8 cellular contexts compared by ENCODE assay signal in genomic region chr22:20393705-20394476, GRCh38. TPM values are rescaled to one million over a fixed set of nuclear protein-coding genes. Genes with fewer than 3 reads are reported as not detected.
DNase-seq lines count a peak whose midpoint lies in the region; ATAC-seq and TF ChIP-seq lines count a peak whose summit lies in the region.

ZNF74 (plus strand) TSS chr22:20394151; CDS start chr22:20394629, 478 bp downstream.

- TF ChIP-seq CTCF in osteoblast (IDR thresholded peaks at IDR 0.05; ENCODE audit: extremely low read depth, low read depth, low read length) (no peak), testis (IDR thresholded peaks at IDR 0.05) (no peak)

- H3K27me3 Mint-ChIP-seq in activated naive CD8-positive, alpha-beta T cell treated with anti-CD3 and anti-CD28 coated beads, Interleukin-2, amount 10 ng/mL, durations not matched to agents 7 days and 5 days: peaks cover 2% of the 10 kb centered on the region

- peaks cover 15% of the 10 kb centered on the region for H3K79me2 ChIP-seq in osteoblast (ENCODE audit: insufficient read depth, low read length)

- H3K27ac ChIP-seq in osteoblast (ENCODE audit: low read depth, low read length) (peak within 1 kb of the TSS; percentile 54), testis (peak within 1 kb of the TSS; percentile 64 to 71)

- peak within 1 kb of the TSS; percentile 95 for H3K4me2 ChIP-seq in osteoblast (ENCODE audit: insufficient read depth, low read length)

- peak; percentile 68 for DNase-seq in DMS79 (lab: John Stamatoyannopoulos, UW)
- peak; percentile 85 for DNase-seq in H4 (ENCODE audit: low spot score)
- peak; percentile 67 for DNase-seq in NCI-H1048 (lab: John Stamatoyannopoulos, UW)
- peak; percentile 69 to 86 for DNase-seq in SW 1271 (lab: John Stamatoyannopoulos, UW)
- peak; percentile 86 for DNase-seq in activated naive CD8-positive, alpha-beta T cell treated with anti-CD3 and anti-CD28 coated beads, Interleukin-2, amount 10 ng/mL, durations not matched to agents 7 days and 5 days
- peak; percentile 95 for DNase-seq in Right ventricle myocardium inferior (ENCODE audit: missing footprints)
- peak; percentile 98 for DNase-seq in osteoblast (ENCODE audit: insufficient read length, low spot score, missing footprints)
- peak; percentile 93 for DNase-seq in testis

- H3K4me1 ChIP-seq in osteoblast (ENCODE audit: insufficient read depth, low read length) (peaks cover 9% of the 10 kb centered on the region), testis (peaks cover 3% of the 10 kb centered on the region)

- peak; percentile 97 for ATAC-seq in activated naive CD8-positive, alpha-beta T cell treated with anti-CD3 and anti-CD28 coated beads, Interleukin-2, amount 10 ng/mL, durations not matched to agents 7 days and 5 days (ENCODE audit: low read depth)
- ATAC-seq in Right ventricle myocardium inferior: peak; percentile 97

- H3K9me3 Mint-ChIP-seq in activated naive CD8-positive, alpha-beta T cell treated with anti-CD3 and anti-CD28 coated beads, Interleukin-2, amount 10 ng/mL, durations not matched to agents 7 days and 5 days: no peaks in the 10 kb centered on the region

- POLR2A ChIA-PET in activated naive CD8-positive, alpha-beta T cell treated with anti-CD3 and anti-CD28 coated beads, Interleukin-2, amount 10 ng/mL, durations not matched to agents 7 days and 5 days (lab: Charles Lee): interaction anchor here (0.7 to 2.5 kb wide), 6 partner anchors 10 to 75 kb away, joined by 3 to 10 read pairs (median 5); partner anchors contain the start of gene DGCR6L

- 1% methylated on average over 27 to 59 of the region's 71 CpGs for WGBS in testis, 2 donors

- peak within 1 kb of the TSS; percentile 91 for H3K27ac Mint-ChIP-seq in activated naive CD8-positive, alpha-beta T cell treated with anti-CD3 and anti-CD28 coated beads, Interleukin-2, amount 10 ng/mL, durations not matched to agents 7 days and 5 days

- H3K36me3 Mint-ChIP-seq in activated naive CD8-positive, alpha-beta T cell treated with anti-CD3 and anti-CD28 coated beads, Interleukin-2, amount 10 ng/mL, durations not matched to agents 7 days and 5 days: no peaks in the 10 kb centered on the region

- peak within 1 kb of the TSS; percentile 88 for H3K4me3 Mint-ChIP-seq in activated naive CD8-positive, alpha-beta T cell treated with anti-CD3 and anti-CD28 coated beads, Interleukin-2, amount 10 ng/mL, durations not matched to agents 7 days and 5 days

- no peaks in the 10 kb centered on the region for H3K36me3 ChIP-seq in osteoblast (ENCODE audit: insufficient read depth, low read length)
- no peaks in the 10 kb centered on the region for H3K36me3 ChIP-seq in testis (ENCODE audit: low read depth, missing control alignments)

- peaks cover 22% of the 10 kb centered on the region for H3K4me1 Mint-ChIP-seq in activated naive CD8-positive, alpha-beta T cell treated with anti-CD3 and anti-CD28 coated beads, Interleukin-2, amount 10 ng/mL, durations not matched to agents 7 days and 5 days

- TF ChIP-seq POLR2A in testis (IDR thresholded peaks at IDR 0.05): no peak

- H4K20me1 ChIP-seq in osteoblast (ENCODE audit: insufficient read depth, low read length): peaks cover 3% of the 10 kb centered on the region

- H3K4me3 ChIP-seq in osteoblast (ENCODE audit: insufficient read depth, low read length) (peak within 1 kb of the TSS; percentile 93), testis (peak within 1 kb of the TSS; percentile 70 to 73)

- H3K9me3 ChIP-seq in osteoblast (ENCODE audit: low read depth, low read length) (no peaks in the 10 kb centered on the region), testis (no peaks in the 10 kb centered on the region)

- intact Hi-C loops in Right ventricle myocardium inferior (cut with DNase I) (loop anchor here (10.0 kb wide), 2 partner anchors 61 to 69 kb away; partner anchors contain the start of gene DGCR6L), testis (cut with DNase I; ENCODE audit: low total_unique reads) (no loop called here)

- H3K27me3 ChIP-seq in osteoblast (ENCODE audit: insufficient read depth, low read length) (no peaks in the 10 kb centered on the region), testis (no peaks in the 10 kb centered on the region)

- H2AFZ ChIP-seq in osteoblast (ENCODE audit: low read length): peak within 1 kb of the TSS; percentile 99

RNA-seq across cellular contexts. Expression of gene ZNF74, which starts in this region (rescaled TPM):
- 6.1 and 19.5 TPM in 2 replicates for total RNA-seq in H4 (2014; rRNA removed; shearing (Covaris generic))
- total RNA-seq in activated naive CD8-positive, alpha-beta T cell treated with anti-CD3 and anti-CD28 coated beads, Interleukin-2, amount 10 ng/mL, durations not matched to agents 7 days and 5 days: 10 to 100 TPM; 10.7 to 13.3 TPM
- total RNA-seq in Right ventricle myocardium inferior (6.3 TPM), osteoblast (12.4 and 13.8 TPM in 2 replicates), testis (10 to 100 TPM in 1 of 2 donors, 1 to 10 TPM in 1; 6.5 to 11.8 TPM)
- polyA plus RNA-seq in testis (ENCODE audit: insufficient read depth, low read depth, low replicate concordance): 4.1 TPM

Comparison
In these comparisons a context has a peak if more than half of its experiments do, and no peak if none do; other contexts are left out.
1. Peak in every context shown above with its lines: DNase-seq, ATAC-seq, H3K4me3 ChIP-seq and H3K27ac ChIP-seq.